ENCODE assay signal across 2 cellular contexts in the genomic region with DNA sequence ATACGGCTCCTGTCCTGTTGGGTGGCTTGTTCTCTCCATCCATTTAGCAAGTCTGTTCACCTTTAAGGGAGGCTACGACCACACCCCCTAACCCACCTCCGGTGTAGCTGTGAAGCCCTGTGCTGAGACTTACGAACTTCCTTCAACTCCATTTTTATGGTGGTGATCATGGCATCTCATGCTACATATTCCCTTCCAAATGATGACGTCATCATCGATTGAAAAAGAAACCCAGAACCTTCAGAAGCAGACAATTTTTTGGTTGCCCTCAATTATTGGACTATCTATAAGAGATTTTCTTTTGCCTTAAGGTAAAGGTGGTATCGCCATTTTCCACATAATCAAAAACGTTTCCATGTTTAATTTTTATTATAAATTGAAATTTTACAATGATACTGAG.
TF ChIP-seq lines count a peak whose summit lies in the region.

No MANE protein-coding gene starts in this region.

TF ChIP-seq in HEK293, 187 proteins besides CTCF, POLR2A, EP300 and RAD21 (continued from another document):
- TF ChIP-seq, protein P1, sequence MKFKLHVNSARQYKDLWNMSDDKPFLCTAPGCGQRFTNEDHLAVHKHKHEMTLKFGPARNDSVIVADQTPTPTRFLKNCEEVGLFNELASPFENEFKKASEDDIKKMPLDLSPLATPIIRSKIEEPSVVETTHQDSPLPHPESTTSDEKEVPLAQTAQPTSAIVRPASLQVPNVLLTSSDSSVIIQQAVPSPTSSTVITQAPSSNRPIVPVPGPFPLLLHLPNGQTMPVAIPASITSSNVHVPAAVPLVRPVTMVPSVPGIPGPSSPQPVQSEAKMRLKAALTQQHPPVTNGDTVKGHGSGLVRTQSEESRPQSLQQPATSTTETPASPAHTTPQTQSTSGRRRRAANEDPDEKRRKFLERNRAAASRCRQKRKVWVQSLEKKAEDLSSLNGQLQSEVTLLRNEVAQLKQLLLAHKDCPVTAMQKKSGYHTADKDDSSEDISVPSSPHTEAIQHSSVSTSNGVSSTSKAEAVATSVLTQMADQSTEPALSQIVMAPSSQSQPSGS (tag by site-specific recombination; IDR thresholded peaks at IDR 0.05; ENCODE audit: low read depth) = peak; percentile 73
- TF ChIP-seq, protein P2, sequence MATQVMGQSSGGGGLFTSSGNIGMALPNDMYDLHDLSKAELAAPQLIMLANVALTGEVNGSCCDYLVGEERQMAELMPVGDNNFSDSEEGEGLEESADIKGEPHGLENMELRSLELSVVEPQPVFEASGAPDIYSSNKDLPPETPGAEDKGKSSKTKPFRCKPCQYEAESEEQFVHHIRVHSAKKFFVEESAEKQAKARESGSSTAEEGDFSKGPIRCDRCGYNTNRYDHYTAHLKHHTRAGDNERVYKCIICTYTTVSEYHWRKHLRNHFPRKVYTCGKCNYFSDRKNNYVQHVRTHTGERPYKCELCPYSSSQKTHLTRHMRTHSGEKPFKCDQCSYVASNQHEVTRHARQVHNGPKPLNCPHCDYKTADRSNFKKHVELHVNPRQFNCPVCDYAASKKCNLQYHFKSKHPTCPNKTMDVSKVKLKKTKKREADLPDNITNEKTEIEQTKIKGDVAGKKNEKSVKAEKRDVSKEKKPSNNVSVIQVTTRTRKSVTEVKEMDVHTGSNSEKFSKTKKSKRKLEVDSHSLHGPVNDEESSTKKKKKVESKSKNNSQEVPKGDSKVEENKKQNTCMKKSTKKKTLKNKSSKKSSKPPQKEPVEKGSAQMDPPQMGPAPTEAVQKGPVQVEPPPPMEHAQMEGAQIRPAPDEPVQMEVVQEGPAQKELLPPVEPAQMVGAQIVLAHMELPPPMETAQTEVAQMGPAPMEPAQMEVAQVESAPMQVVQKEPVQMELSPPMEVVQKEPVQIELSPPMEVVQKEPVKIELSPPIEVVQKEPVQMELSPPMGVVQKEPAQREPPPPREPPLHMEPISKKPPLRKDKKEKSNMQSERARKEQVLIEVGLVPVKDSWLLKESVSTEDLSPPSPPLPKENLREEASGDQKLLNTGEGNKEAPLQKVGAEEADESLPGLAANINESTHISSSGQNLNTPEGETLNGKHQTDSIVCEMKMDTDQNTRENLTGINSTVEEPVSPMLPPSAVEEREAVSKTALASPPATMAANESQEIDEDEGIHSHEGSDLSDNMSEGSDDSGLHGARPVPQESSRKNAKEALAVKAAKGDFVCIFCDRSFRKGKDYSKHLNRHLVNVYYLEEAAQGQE (tag by site-specific recombination; IDR thresholded peaks at IDR 0.05) = no peak
- TF ChIP-seq, protein P3, sequence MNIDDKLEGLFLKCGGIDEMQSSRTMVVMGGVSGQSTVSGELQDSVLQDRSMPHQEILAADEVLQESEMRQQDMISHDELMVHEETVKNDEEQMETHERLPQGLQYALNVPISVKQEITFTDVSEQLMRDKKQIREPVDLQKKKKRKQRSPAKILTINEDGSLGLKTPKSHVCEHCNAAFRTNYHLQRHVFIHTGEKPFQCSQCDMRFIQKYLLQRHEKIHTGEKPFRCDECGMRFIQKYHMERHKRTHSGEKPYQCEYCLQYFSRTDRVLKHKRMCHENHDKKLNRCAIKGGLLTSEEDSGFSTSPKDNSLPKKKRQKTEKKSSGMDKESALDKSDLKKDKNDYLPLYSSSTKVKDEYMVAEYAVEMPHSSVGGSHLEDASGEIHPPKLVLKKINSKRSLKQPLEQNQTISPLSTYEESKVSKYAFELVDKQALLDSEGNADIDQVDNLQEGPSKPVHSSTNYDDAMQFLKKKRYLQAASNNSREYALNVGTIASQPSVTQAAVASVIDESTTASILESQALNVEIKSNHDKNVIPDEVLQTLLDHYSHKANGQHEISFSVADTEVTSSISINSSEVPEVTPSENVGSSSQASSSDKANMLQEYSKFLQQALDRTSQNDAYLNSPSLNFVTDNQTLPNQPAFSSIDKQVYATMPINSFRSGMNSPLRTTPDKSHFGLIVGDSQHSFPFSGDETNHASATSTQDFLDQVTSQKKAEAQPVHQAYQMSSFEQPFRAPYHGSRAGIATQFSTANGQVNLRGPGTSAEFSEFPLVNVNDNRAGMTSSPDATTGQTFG (tag by site-specific recombination; IDR thresholded peaks at IDR 0.05; ENCODE audit: borderline replicate concordance) = no peak
- no peak for TF ChIP-seq REPIN1 (tag by site-specific recombination; IDR thresholded peaks at IDR 0.05; ENCODE audit: low read depth)

TF ChIP-seq in GM12878, 131 proteins besides CTCF, POLR2A, EP300 and RAD21 (continued from another document):
- TF ChIP-seq, protein P2 (IDR thresholded peaks at IDR 0.05; ENCODE audit: low read depth, low read length) = no peak
- no peak for TF ChIP-seq TCF3 (IDR thresholded peaks at IDR 0.05; ENCODE audit: borderline replicate concordance, insufficient read depth, low read depth, low read length)
- TF ChIP-seq IRF4 (IDR thresholded peaks at IDR 0.05; ENCODE audit: low read depth, low read length) = no peak
- TF ChIP-seq, protein P4, sequence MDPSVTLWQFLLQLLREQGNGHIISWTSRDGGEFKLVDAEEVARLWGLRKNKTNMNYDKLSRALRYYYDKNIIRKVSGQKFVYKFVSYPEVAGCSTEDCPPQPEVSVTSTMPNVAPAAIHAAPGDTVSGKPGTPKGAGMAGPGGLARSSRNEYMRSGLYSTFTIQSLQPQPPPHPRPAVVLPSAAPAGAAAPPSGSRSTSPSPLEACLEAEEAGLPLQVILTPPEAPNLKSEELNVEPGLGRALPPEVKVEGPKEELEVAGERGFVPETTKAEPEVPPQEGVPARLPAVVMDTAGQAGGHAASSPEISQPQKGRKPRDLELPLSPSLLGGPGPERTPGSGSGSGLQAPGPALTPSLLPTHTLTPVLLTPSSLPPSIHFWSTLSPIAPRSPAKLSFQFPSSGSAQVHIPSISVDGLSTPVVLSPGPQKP (IDR thresholded peaks at IDR 0.05; ENCODE audit: low read depth, low read length) = no peak
- TF ChIP-seq RBBP5 (conservative IDR thresholded peaks at IDR 0.05) = no peak
- peak; percentile 55; the same call in 1 of the 2 replicates for TF ChIP-seq JUND (IDR thresholded peaks at IDR 0.05; ENCODE audit: low read depth, low read length)
- TF ChIP-seq EGR1 (IDR thresholded peaks at IDR 0.05; ENCODE audit: borderline replicate concordance in 1 of 2, low read depth in 2 of 2, low read length in 2 of 2) = no peak
- no peak for TF ChIP-seq MEF2B (IDR thresholded peaks at IDR 0.05; ENCODE audit: partially characterized antibody, poor library complexity, severe bottlenecking)
- no peak for TF ChIP-seq NR2F1 (conservative IDR thresholded peaks at IDR 0.05)
